ENCODE assay signal across 1 cellular context in the genomic region with DNA sequence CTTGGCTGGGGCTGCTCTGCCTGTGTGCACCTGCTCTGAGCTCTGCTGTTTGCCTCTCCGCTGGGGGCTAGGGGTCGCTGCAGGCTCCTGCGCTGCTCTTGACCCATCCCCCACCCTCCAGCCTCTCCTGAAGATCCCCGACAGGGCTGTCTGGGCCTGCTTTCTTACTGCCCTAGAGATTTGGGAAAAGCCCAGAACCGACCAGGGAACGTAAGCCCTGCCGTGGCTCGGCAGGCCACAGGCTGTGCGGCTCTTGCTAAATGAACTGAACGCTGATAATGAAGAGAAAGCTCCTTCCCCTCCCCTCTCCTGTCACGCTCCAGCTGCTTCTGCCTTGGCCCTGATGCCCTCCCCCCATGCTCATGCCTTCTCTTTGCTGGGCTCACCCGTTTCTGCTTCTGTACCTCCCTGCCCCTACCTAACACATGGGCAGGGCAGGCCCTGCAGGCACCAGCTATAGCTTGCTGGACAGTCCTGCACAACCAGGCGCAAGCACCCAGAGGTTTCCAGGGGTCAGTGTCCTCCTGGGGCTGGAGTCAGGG.
A peak's percentile ranks its signal among the peaks of the same experiment; 100 is the strongest.
TF ChIP-seq lines count a peak whose summit lies in the region.

No MANE protein-coding gene starts in this region.

TF ChIP-seq in HepG2, 621 proteins besides CTCF, POLR2A, EP300 and RAD21 (continues in another document):
- TF ChIP-seq ZNF124 (CRISPR knock-in tag; IDR thresholded peaks at IDR 0.05) = peak; percentile 76; the same call in 1 of the 2 replicates
- TF ChIP-seq ZNF75D (CRISPR knock-in tag; IDR thresholded peaks at IDR 0.05; ENCODE audit: borderline replicate concordance) = no peak
- peak; percentile 55; the same call in 1 of the 2 replicates for TF ChIP-seq ZNF564 (CRISPR knock-in tag; IDR thresholded peaks at IDR 0.05)
- TF ChIP-seq ZNF713 (CRISPR knock-in tag; IDR thresholded peaks at IDR 0.05) = 0 out of 2 replicates have a peak, but pooled peaks have one; percentile 41
- peak; percentile 84; the same call in 1 of the 2 replicates for TF ChIP-seq ZNF501 (CRISPR knock-in tag; IDR thresholded peaks at IDR 0.05)
- TF ChIP-seq ZNF263 (CRISPR knock-in tag; IDR thresholded peaks at IDR 0.05) = 0 out of 2 replicates have a peak, but pooled peaks have one; percentile 26
- TF ChIP-seq, protein P1, sequence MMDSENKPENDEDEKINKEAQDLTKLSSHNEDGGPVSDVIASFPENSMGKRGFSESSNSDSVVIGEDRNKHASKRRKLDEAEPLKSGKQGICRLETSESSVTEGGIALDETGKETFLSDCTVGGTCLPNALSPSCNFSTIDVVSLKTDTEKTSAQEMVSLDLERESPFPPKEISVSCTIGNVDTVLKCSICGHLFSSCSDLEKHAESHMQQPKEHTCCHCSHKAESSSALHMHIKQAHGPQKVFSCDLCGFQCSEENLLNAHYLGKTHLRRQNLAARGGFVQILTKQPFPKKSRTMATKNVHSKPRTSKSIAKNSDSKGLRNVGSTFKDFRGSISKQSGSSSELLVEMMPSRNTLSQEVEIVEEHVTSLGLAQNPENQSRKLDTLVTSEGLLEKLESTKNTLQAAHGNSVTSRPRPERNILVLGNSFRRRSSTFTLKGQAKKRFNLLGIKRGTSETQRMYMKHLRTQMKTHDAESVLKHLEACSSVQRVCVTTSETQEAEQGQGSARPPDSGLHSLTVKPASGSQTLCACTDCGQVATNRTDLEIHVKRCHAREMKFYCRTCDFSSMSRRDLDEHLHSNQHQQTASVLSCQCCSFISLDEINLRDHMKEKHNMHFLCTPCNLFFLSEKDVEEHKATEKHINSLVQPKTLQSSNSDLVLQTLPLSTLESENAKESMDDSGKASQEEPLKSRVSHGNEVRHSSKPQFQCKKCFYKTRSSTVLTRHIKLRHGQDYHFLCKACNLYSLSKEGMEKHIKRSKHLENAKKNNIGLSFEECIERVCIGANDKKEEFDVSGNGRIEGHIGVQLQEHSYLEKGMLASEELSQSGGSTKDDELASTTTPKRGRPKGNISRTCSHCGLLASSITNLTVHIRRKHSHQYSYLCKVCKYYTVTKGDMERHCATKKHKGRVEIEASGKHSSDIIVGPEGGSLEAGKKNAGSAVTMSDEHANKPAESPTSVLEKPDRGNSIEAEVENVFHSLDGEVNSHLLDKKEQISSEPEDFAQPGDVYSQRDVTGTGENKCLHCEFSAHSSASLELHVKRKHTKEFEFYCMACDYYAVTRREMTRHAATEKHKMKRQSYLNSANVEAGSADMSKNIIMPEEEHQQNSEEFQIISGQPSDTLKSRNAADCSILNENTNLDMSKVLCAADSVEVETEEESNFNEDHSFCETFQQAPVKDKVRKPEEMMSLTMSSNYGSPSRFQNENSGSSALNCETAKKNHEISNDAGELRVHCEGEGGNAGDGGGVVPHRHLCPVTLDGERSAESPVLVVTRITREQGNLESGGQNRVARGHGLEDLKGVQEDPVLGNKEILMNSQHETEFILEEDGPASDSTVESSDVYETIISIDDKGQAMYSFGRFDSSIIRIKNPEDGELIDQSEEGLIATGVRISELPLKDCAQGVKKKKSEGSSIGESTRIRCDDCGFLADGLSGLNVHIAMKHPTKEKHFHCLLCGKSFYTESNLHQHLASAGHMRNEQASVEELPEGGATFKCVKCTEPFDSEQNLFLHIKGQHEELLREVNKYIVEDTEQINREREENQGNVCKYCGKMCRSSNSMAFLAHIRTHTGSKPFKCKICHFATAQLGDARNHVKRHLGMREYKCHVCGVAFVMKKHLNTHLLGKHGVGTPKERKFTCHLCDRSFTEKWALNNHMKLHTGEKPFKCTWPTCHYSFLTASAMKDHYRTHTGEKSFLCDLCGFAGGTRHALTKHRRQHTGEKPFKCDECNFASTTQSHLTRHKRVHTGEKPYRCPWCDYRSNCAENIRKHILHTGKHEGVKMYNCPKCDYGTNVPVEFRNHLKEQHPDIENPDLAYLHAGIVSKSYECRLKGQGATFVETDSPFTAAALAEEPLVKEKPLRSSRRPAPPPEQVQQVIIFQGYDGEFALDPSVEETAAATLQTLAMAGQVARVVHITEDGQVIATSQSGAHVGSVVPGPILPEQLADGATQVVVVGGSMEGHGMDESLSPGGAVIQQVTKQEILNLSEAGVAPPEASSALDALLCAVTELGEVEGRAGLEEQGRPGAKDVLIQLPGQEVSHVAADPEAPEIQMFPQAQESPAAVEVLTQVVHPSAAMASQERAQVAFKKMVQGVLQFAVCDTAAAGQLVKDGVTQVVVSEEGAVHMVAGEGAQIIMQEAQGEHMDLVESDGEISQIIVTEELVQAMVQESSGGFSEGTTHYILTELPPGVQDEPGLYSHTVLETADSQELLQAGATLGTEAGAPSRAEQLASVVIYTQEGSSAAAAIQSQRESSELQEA (CRISPR knock-in tag; IDR thresholded peaks at IDR 0.05; ENCODE audit: not compliant biosample characterization) = peak; percentile 38
- TF ChIP-seq ZNF883 (CRISPR knock-in tag; IDR thresholded peaks at IDR 0.05; ENCODE audit: not compliant biosample characterization) = peak; percentile 93
- TF ChIP-seq ZNF10 (CRISPR knock-in tag; IDR thresholded peaks at IDR 0.05; ENCODE audit: borderline replicate concordance, low read depth) = no peak
- TF ChIP-seq, protein P2, sequence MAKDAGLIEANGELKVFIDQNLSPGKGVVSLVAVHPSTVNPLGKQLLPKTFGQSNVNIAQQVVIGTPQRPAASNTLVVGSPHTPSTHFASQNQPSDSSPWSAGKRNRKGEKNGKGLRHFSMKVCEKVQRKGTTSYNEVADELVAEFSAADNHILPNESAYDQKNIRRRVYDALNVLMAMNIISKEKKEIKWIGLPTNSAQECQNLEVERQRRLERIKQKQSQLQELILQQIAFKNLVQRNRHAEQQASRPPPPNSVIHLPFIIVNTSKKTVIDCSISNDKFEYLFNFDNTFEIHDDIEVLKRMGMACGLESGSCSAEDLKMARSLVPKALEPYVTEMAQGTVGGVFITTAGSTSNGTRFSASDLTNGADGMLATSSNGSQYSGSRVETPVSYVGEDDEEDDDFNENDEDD (CRISPR knock-in tag; IDR thresholded peaks at IDR 0.05; ENCODE audit: borderline replicate concordance) = peak; percentile 28; the same call in 1 of the 2 replicates
- 0 out of 2 replicates have a peak, but pooled peaks have one; percentile 35 for TF ChIP-seq BRD4 (CRISPR knock-in tag; IDR thresholded peaks at IDR 0.05)
- 0 out of 2 replicates have a peak, but pooled peaks have one; percentile 50 for TF ChIP-seq STAT5B (CRISPR knock-in tag; IDR thresholded peaks at IDR 0.05)
- 0 out of 2 replicates have a peak, but pooled peaks have one; percentile 38 for TF ChIP-seq SIX4 (CRISPR knock-in tag; IDR thresholded peaks at IDR 0.05)
- peak; percentile 65; the same call in 1 of the 2 replicates for TF ChIP-seq FOXO1 (CRISPR knock-in tag; IDR thresholded peaks at IDR 0.05)
- TF ChIP-seq ZMAT3 (CRISPR knock-in tag; conservative IDR thresholded peaks at IDR 0.05) = no peak
- no peak for TF ChIP-seq ZNF775 (CRISPR knock-in tag; IDR thresholded peaks at IDR 0.05; ENCODE audit: borderline replicate concordance)
- TF ChIP-seq, protein P3, sequence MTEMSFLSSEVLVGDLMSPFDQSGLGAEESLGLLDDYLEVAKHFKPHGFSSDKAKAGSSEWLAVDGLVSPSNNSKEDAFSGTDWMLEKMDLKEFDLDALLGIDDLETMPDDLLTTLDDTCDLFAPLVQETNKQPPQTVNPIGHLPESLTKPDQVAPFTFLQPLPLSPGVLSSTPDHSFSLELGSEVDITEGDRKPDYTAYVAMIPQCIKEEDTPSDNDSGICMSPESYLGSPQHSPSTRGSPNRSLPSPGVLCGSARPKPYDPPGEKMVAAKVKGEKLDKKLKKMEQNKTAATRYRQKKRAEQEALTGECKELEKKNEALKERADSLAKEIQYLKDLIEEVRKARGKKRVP (CRISPR knock-in tag; IDR thresholded peaks at IDR 0.05) = no peak
- TF ChIP-seq XRCC5 (optimal IDR thresholded peaks at IDR 0.05; ENCODE audit: low read length) = peak; percentile 98
- peak; percentile 41; the same call in 1 of the 2 replicates for TF ChIP-seq SOX5 (CRISPR knock-in tag; IDR thresholded peaks at IDR 0.05; ENCODE audit: borderline replicate concordance)
- TF ChIP-seq PITX1 (CRISPR knock-in tag; IDR thresholded peaks at IDR 0.05) = peak; percentile 63; the same call in 1 of the 2 replicates
- TF ChIP-seq, protein P4, sequence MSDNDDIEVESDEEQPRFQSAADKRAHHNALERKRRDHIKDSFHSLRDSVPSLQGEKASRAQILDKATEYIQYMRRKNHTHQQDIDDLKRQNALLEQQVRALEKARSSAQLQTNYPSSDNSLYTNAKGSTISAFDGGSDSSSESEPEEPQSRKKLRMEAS (IDR thresholded peaks at IDR 0.05) = peak; percentile 36; the same call in 1 of the 2 replicates
- no peak; the same call in 1 of the 2 replicates for TF ChIP-seq ZBTB20 (CRISPR knock-in tag; IDR thresholded peaks at IDR 0.05; ENCODE audit: borderline replicate concordance, low read depth)
- no peak for TF ChIP-seq TRIM24 (CRISPR knock-in tag; IDR thresholded peaks at IDR 0.05)
- TF ChIP-seq, protein P5, sequence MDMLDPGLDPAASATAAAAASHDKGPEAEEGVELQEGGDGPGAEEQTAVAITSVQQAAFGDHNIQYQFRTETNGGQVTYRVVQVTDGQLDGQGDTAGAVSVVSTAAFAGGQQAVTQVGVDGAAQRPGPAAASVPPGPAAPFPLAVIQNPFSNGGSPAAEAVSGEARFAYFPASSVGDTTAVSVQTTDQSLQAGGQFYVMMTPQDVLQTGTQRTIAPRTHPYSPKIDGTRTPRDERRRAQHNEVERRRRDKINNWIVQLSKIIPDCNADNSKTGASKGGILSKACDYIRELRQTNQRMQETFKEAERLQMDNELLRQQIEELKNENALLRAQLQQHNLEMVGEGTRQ (IDR thresholded peaks at IDR 0.05; ENCODE audit: low read depth, low read length) = no peak
- TF ChIP-seq, protein P5 (CRISPR knock-in tag; IDR thresholded peaks at IDR 0.05; ENCODE audit: borderline replicate concordance) = peak; percentile 33; the same call in 1 of the 2 replicates
- TF ChIP-seq, protein P6, sequence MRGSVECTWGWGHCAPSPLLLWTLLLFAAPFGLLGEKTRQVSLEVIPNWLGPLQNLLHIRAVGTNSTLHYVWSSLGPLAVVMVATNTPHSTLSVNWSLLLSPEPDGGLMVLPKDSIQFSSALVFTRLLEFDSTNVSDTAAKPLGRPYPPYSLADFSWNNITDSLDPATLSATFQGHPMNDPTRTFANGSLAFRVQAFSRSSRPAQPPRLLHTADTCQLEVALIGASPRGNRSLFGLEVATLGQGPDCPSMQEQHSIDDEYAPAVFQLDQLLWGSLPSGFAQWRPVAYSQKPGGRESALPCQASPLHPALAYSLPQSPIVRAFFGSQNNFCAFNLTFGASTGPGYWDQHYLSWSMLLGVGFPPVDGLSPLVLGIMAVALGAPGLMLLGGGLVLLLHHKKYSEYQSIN (CRISPR knock-in tag; IDR thresholded peaks at IDR 0.05; ENCODE audit: borderline replicate concordance) = no peak
- peak; percentile 57; the same call in 1 of the 2 replicates for TF ChIP-seq TSC22D2 (CRISPR knock-in tag; IDR thresholded peaks at IDR 0.05; ENCODE audit: borderline replicate concordance)
- peak; percentile 69; the same call in 1 of the 2 replicates for TF ChIP-seq KDM2A (CRISPR knock-in tag; IDR thresholded peaks at IDR 0.05; ENCODE audit: borderline replicate concordance, low read depth)
- TF ChIP-seq PHF5A (CRISPR knock-in tag; IDR thresholded peaks at IDR 0.05; ENCODE audit: low read depth, unreplicated experiment) = peak; percentile 73
- TF ChIP-seq, protein P7, sequence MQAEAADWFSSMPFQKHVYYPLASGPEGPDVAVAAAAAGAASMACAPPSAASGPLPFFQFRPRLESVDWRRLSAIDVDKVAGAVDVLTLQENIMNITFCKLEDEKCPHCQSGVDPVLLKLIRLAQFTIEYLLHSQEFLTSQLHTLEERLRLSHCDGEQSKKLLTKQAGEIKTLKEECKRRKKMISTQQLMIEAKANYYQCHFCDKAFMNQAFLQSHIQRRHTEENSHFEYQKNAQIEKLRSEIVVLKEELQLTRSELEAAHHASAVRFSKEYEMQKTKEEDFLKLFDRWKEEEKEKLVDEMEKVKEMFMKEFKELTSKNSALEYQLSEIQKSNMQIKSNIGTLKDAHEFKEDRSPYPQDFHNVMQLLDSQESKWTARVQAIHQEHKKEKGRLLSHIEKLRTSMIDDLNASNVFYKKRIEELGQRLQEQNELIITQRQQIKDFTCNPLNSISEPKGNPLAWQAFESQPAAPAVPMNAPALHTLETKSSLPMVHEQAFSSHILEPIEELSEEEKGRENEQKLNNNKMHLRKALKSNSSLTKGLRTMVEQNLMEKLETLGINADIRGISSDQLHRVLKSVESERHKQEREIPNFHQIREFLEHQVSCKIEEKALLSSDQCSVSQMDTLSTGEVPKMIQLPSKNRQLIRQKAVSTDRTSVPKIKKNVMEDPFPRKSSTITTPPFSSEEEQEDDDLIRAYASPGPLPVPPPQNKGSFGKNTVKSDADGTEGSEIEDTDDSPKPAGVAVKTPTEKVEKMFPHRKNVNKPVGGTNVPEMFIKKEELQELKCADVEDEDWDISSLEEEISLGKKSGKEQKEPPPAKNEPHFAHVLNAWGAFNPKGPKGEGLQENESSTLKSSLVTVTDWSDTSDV (CRISPR knock-in tag; IDR thresholded peaks at IDR 0.05) = no peak
- TF ChIP-seq ZNF891 (CRISPR knock-in tag; IDR thresholded peaks at IDR 0.05) = peak; percentile 23; the same call in 1 of the 2 replicates
- TF ChIP-seq AGO2 (optimal IDR thresholded peaks at IDR 0.05; ENCODE audit: low read depth, low read length) = no peak
- TF ChIP-seq CEBPB (IDR thresholded peaks at IDR 0.05; ENCODE audit: borderline replicate concordance, low read depth, low read length) = no peak
- TF ChIP-seq, protein P8, sequence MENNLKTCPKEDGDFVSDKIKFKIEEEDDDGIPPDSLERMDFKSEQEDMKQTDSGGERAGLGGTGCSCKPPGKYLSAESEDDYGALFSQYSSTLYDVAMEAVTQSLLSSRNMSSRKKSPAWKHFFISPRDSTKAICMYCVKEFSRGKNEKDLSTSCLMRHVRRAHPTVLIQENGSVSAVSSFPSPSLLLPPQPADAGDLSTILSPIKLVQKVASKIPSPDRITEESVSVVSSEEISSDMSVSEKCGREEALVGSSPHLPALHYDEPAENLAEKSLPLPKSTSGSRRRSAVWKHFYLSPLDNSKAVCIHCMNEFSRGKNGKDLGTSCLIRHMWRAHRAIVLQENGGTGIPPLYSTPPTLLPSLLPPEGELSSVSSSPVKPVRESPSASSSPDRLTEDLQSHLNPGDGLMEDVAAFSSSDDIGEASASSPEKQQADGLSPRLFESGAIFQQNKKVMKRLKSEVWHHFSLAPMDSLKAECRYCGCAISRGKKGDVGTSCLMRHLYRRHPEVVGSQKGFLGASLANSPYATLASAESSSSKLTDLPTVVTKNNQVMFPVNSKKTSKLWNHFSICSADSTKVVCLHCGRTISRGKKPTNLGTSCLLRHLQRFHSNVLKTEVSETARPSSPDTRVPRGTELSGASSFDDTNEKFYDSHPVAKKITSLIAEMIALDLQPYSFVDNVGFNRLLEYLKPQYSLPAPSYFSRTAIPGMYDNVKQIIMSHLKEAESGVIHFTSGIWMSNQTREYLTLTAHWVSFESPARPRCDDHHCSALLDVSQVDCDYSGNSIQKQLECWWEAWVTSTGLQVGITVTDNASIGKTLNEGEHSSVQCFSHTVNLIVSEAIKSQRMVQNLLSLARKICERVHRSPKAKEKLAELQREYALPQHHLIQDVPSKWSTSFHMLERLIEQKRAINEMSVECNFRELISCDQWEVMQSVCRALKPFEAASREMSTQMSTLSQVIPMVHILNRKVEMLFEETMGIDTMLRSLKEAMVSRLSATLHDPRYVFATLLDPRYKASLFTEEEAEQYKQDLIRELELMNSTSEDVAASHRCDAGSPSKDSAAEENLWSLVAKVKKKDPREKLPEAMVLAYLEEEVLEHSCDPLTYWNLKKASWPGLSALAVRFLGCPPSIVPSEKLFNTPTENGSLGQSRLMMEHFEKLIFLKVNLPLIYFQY (CRISPR knock-in tag; IDR thresholded peaks at IDR 0.05; ENCODE audit: borderline replicate concordance) = peak; percentile 36; the same call in 1 of the 2 replicates
- TF ChIP-seq PHF8 (CRISPR knock-in tag; IDR thresholded peaks at IDR 0.05) = peak; percentile 54
